Comparison of ENCODE assay signal across 17 cellular contexts in the genomic region with DNA sequence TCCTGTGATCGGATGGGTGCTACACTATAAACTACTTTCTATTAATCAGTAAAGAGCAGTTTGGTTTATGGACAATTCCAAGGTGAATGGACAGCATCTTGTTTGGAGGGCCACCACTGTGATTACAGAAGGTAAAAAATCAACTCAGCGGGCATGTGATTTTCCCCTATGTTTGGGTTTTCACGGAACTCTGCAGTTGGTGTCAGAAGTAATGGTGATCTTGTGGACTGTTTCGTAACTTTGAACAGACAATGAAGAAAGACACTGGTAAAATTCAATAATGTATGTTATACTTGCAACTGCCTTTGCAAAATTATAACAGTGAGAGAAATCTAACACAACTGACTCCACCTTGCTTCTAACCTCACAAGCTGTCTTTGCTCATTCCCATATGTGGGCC. TPM values are rescaled to one million over a fixed set of nuclear protein-coding genes. Genes with fewer than 3 reads are reported as not detected.
DNase-seq lines count a peak whose midpoint lies in the region; ATAC-seq and TF ChIP-seq lines count a peak whose summit lies in the region.
"Had no signal": no experiment of that assay in that cellular context is flagged by ENCODE, and none has a peak within 500 bp of the region (broad histone marks: within the 10 kb centered on the region; RNA-seq: fewer than 3 reads in every experiment).

No MANE protein-coding gene starts in this region.

- H3K36me3 Mint-ChIP-seq in immature natural killer cell: peaks cover 0 to 38% (median 23%) of the 10 kb centered on the region in 3 donors

- no peak for DNase-seq in GM23248
- no peak for DNase-seq in RWPE2 (ENCODE audit: low spot score)
- DNase-seq in immature natural killer cell: no peak
- DNase-seq in spleen: no peak
- DNase-seq in effector CD8-positive, alpha-beta T cell (lab: John Stamatoyannopoulos, UW): no peak
- no peak for DNase-seq in stimulated activated CD8-positive, alpha-beta memory T cell treated with anti-CD3 and anti-CD28 coated beads, Interleukin-4, amount 100 ng/mL, for 48 hours
- no peak for DNase-seq in NCI-H2196 treated with DMSO at 0.1 percent for 48 hours (lab: John Stamatoyannopoulos, UW; ENCODE audit: unreplicated experiment)
- DNase-seq: activated naive CD8-positive, alpha-beta T cell treated with anti-CD3 and anti-CD28 coated beads, Interleukin-2, amount 10 ng/mL, durations not matched to agents 7 days and 5 days; left lung; NCI-H1930; nucleus accumbens; stimulated activated naive CD4-positive, alpha-beta T cell treated with Interleukin-2 at 50 U/mL for 16 hours; thyroid gland had no signal

- H3K4me1 ChIP-seq in GM23248 (ENCODE audit: insufficient read depth) (peaks cover 28% of the 10 kb centered on the region), RWPE2 (ENCODE audit: insufficient read depth, poor library complexity, severe bottlenecking) (peaks cover 10% of the 10 kb centered on the region), spleen (peaks cover 0 to 25% (median 5%) of the 10 kb centered on the region in 6 donors)

- WGBS in GM23248 (ENCODE audit: low coverage in 1 of 2, low lambda C conversion rate in 2 of 2, missing lambda C conversion rate in 2 of 2), 2 experiments: 97% methylated on average over 4 of the region's 4 CpGs
- 74 to 97% (median 86%) methylated on average over 4 of the region's 4 CpGs for WGBS in spleen, 5 donors

- intact Hi-C loops in spleen (cut with DNase I; ENCODE audit: low total_unique reads): no loop called here

- peaks cover 54% of the 10 kb centered on the region for H3K79me2 ChIP-seq in GM23248 (ENCODE audit: insufficient read depth)

- H3K9me3 Mint-ChIP-seq in immature natural killer cell: no peaks in the 10 kb centered on the region
- H3K9me3 Mint-ChIP-seq: GM23338 had no signal

- H3K4me1 Mint-ChIP-seq in immature natural killer cell: peaks cover 24 to 62% of the 10 kb centered on the region in 2 donors

- no peaks in the 10 kb centered on the region for H3K27me3 Mint-ChIP-seq in immature natural killer cell (ENCODE audit: low read depth in 3 of 3)
- H3K27me3 Mint-ChIP-seq: activated naive CD8-positive, alpha-beta T cell treated with anti-CD3 and anti-CD28 coated beads, Interleukin-2, amount 10 ng/mL, durations not matched to agents 7 days and 5 days had no signal

- in situ Hi-C loops in GM23248 (cut with MboI): no loop called here

- no peaks in the 10 kb centered on the region; the same call in 1 of the 2 replicates for H3K9me2 ChIP-seq in GM23248 (ENCODE audit: insufficient read depth)

- ATAC-seq in RWPE2 (ENCODE audit: low read depth) (no peak), HG02870 (IDR thresholded peaks at IDR 0.05; ENCODE audit: unreplicated experiment) (no peak)
- ATAC-seq: GM23338, sciatic nerve had no signal

- H3F3A ChIP-seq in GM23248 (ENCODE audit: insufficient read depth): peaks cover 31% of the 10 kb centered on the region

- H3K4me3 ChIP-seq in GM23248 (no peak overlapping the region), RWPE2 (ENCODE audit: severe bottlenecking) (no peak overlapping the region), spleen (peak overlapping the region in 1 of 8 donors; percentile 9)
- H3K4me3 ChIP-seq: GM23338, left lung, thyroid gland had no signal

- TF ChIP-seq CTCF in RWPE2 (IDR thresholded peaks at IDR 0.05; ENCODE audit: poor library complexity, severe bottlenecking) (no peak), spleen (IDR thresholded peaks at IDR 0.05 in 8 of 11, conservative IDR thresholded peaks at IDR 0.05 in 3 of 11) (no peak)

- no peak overlapping the region for H3K4me3 Mint-ChIP-seq in immature natural killer cell
- H3K4me3 Mint-ChIP-seq: activated naive CD8-positive, alpha-beta T cell treated with anti-CD3 and anti-CD28 coated beads, Interleukin-2, amount 10 ng/mL, durations not matched to agents 7 days and 5 days; GM23338 had no signal

- H3K9ac ChIP-seq in GM23248: no peak overlapping the region

- no peak for TF ChIP-seq POLR2A in spleen (IDR thresholded peaks at IDR 0.05)

- peak overlapping the region in 4 of 6 donors; percentile 60 to 85 (median 71) for H3K27ac Mint-ChIP-seq in immature natural killer cell

- H3K4me2 ChIP-seq in GM23248 (ENCODE audit: unreplicated experiment): peak overlapping the region; percentile 34
- H3K4me2 ChIP-seq: GM23338 had no signal

- H2AFZ ChIP-seq in GM23248: no peak overlapping the region
- H2AFZ ChIP-seq: GM23338 had no signal

- no peaks in the 10 kb centered on the region for H4K20me1 ChIP-seq in GM23248 (ENCODE audit: insufficient read depth)

- peak overlapping the region; percentile 82 for H3K27ac ChIP-seq in GM23248
- H3K27ac ChIP-seq in RWPE2 (ENCODE audit: poor library complexity, severe bottlenecking): peak overlapping the region; percentile 52
- peak overlapping the region in 6 of 8 donors; percentile 17 to 68 (median 52) for H3K27ac ChIP-seq in spleen
- H3K27ac ChIP-seq: RWPE1, thyroid gland had no signal

- no peaks in the 10 kb centered on the region for H3K27me3 ChIP-seq in GM23248 (replicated peaks; ENCODE audit: insufficient read depth)
- no peaks in the 10 kb centered on the region for H3K27me3 ChIP-seq in RWPE2 (ENCODE audit: insufficient read depth, poor library complexity, severe bottlenecking)
- H3K27me3 ChIP-seq in spleen (replicated peaks in 1 of 7): no peaks in the 10 kb centered on the region
- H3K27me3 ChIP-seq: left lung, thyroid gland had no signal

- H3K36me3 ChIP-seq in GM23248 (ENCODE audit: low read depth) (peaks cover 10% of the 10 kb centered on the region; the same call in 1 of the 2 replicates), RWPE2 (ENCODE audit: low read depth) (peaks cover 30% of the 10 kb centered on the region), spleen (peaks cover 0 to 85% (median 34%) of the 10 kb centered on the region in 6 donors)
- H3K36me3 ChIP-seq: thyroid gland had no signal

- H3K9me3 ChIP-seq in GM23248 (ENCODE audit: low read depth) (no peaks in the 10 kb centered on the region), RWPE2 (ENCODE audit: severe bottlenecking) (no peaks in the 10 kb centered on the region), spleen (no peaks in the 10 kb centered on the region)
- H3K9me3 ChIP-seq: left lung, thyroid gland had no signal

RNA-seq across cellular contexts. Expression of a gene that starts 53.3 kb away (rescaled TPM):
- total RNA-seq in GM23248 (2014; rRNA removed; shearing (Covaris generic)): 17.6 and 19.7 TPM in 2 replicates
- polyA plus RNA-seq in GM23248 (2016; fragmentation: Nextera tagmentation; extraction: Ambion mirVana) (7.9 and 10.6 TPM in 2 replicates), immature natural killer cell (10 to 100 TPM; 17.3 to 43.3 (median 28.0) TPM), spleen (10 to 100 TPM in 2 of 3 donors, 1 to 10 TPM in 1; 8.9 to 17.5 (median 10.8) TPM)
- total RNA-seq in spleen: 10 to 100 TPM; 36.6 to 59.4 (median 47.3) TPM
